In the genomic region with DNA sequence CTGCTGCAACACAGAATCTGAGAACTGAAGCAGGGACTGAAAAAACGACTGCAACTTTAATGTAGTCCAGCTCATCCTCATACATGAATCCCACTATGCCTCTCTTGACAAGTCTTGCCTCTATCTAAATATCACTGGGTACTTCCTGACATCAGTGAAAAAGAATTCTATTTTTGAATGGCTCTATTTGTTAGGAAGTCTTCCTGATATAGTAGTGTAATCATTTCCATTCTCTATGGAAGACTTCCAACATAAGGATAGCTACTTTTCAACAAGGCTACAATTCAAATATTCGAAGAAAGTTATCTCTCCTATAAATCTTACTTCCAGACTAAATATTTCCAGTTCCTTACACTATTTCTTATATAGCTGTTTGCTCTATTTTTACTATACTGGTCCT, we compare ENCODE assay signal across 5 cellular contexts.
"Had no signal": no experiment of that assay in that cellular context is flagged by ENCODE, and none has a peak within 500 bp of the region (broad histone marks: within the 10 kb centered on the region; RNA-seq: fewer than 3 reads in every experiment).

No MANE protein-coding gene starts in this region.

- DNase-seq: H9, HCEC 1CT had no signal

- H3K4me3 ChIP-seq: GM23338 had no signal

- ATAC-seq: GM23338, HepG2 had no signal

- H3K27ac ChIP-seq: HL-60 had no signal

- H2AFZ ChIP-seq: GM23338 had no signal

- H3K4me2 ChIP-seq: GM23338 had no signal
